Comparison of ENCODE assay signal across 8 cellular contexts in genomic region chr5:119340597-119341218, GRCh38. TPM values are rescaled to one million over a fixed set of nuclear protein-coding genes. Genes with fewer than 3 reads are reported as not detected.
DNase-seq lines count a peak whose midpoint lies in the region; ATAC-seq lines count a peak whose summit lies in the region.

No MANE protein-coding gene starts in this region.

- DNase-seq in RPMI8226 (peak; percentile 93), memory B cell (ENCODE audit: low spot score in 2 of 2) (no peak), SJCRH30 (no peak), NCI-H2081 treated with DMSO at 0.1 percent for 48 hours (lab: John Stamatoyannopoulos, UW) (no peak), nucleus accumbens (lab: John Stamatoyannopoulos, UW) (no peak), NCI-H2171 treated with DMSO at 0.1 percent for 48 hours (lab: John Stamatoyannopoulos, UW) (no peak)

- H3K27me3 ChIP-seq in SJCRH30 = no peaks in the 10 kb centered on the region

- peaks cover 6% of the 10 kb centered on the region for H3K36me3 Mint-ChIP-seq in memory B cell

- peak overlapping the region; percentile 91 for H3K27ac Mint-ChIP-seq in memory B cell

- H3K27ac ChIP-seq in SJCRH30 = no peak overlapping the region

- no peak overlapping the region for H3K4me3 ChIP-seq in SJCRH30

- H3K4me1 Mint-ChIP-seq in memory B cell = peaks cover 68% of the 10 kb centered on the region

- no peaks in the 10 kb centered on the region for H3K9me3 ChIP-seq in SJCRH30 (replicated peaks)

- no peaks in the 10 kb centered on the region for H3K9me3 Mint-ChIP-seq in memory B cell

- H3K36me3 ChIP-seq in SJCRH30 = no peaks in the 10 kb centered on the region

- ATAC-seq in GM18873 (IDR thresholded peaks at IDR 0.05; ENCODE audit: low FRiP score, unreplicated experiment) (peak; percentile 70), HG02852 (IDR thresholded peaks at IDR 0.05; ENCODE audit: unreplicated experiment) (peak; percentile 51), memory B cell (ENCODE audit: low read depth) (peak; percentile 44)

- no peaks in the 10 kb centered on the region for H3K27me3 Mint-ChIP-seq in memory B cell

- peaks cover 44% of the 10 kb centered on the region for H3K4me1 ChIP-seq in SJCRH30

- peak overlapping the region; percentile 75 for H3K4me3 Mint-ChIP-seq in memory B cell

RNA-seq across cellular contexts. Expression of gene TNFAIP8, which starts 15.1 kb away (rescaled TPM):
- 43.1 and 45.3 TPM in 2 replicates for total RNA-seq in SJCRH30 (2014; rRNA removed; shearing (Covaris generic))
